ENCODE assay signal across 10 cellular contexts in genomic region chr18:22466608-22467390, GRCh38. TPM values are rescaled to one million over a fixed set of nuclear protein-coding genes. Genes with fewer than 3 reads are reported as not detected.
DNase-seq lines count a peak whose midpoint lies in the region; ATAC-seq and TF ChIP-seq lines count a peak whose summit lies in the region.
"Had no signal": no experiment of that assay in that cellular context is flagged by ENCODE, and none has a peak within 500 bp of the region (broad histone marks: within the 10 kb centered on the region; RNA-seq: fewer than 3 reads in every experiment).

No MANE protein-coding gene starts in this region.

- H3K9me3 ChIP-seq in adrenal gland (replicated peaks in 1 of 3), result no peaks in the 10 kb centered on the region
- no peaks in the 10 kb centered on the region for H3K9me3 ChIP-seq in heart left ventricle
- H3K9me3 ChIP-seq in skeletal muscle satellite cell (replicated peaks; ENCODE audit: low read length), result no peaks in the 10 kb centered on the region

- intact Hi-C loops in adrenal gland (cut with DNase I) (no loop called here), heart left ventricle (cut with DNase I) (loop anchor here in 7 of 10 donors (2.0 to 10.0 kb wide), 8 partner anchors 91 to 472 kb away; partner anchors contain the start of gene GATA6 (in 2 of the 7))

- peak; percentile 46 to 82 (median 53) for ATAC-seq in heart left ventricle
- ATAC-seq in HG03095 (IDR thresholded peaks at IDR 0.05; ENCODE audit: unreplicated experiment), result no peak
- ATAC-seq in HG02840 (IDR thresholded peaks at IDR 0.05; ENCODE audit: low FRiP score, unreplicated experiment), result no peak

- no peak overlapping the region for H3K9ac ChIP-seq in skeletal muscle satellite cell (ENCODE audit: low read depth, low read length)

- TF ChIP-seq POLR2A in adrenal gland (IDR thresholded peaks at IDR 0.05) (no peak), heart left ventricle (IDR thresholded peaks at IDR 0.05) (no peak)

- H3K36me3 ChIP-seq in adrenal gland (replicated peaks in 1 of 2) (no peaks in the 10 kb centered on the region), heart left ventricle (no peaks in the 10 kb centered on the region), skeletal muscle satellite cell (ENCODE audit: insufficient read depth, low read length) (no peaks in the 10 kb centered on the region)

- H3K27ac ChIP-seq in adrenal gland, result peak overlapping the region in 3 of 5 donors; percentile 40 to 84 (median 73)
- H3K27ac ChIP-seq in heart left ventricle, result peak overlapping the region; percentile 65 to 96 (median 86)

- H3K4me1 ChIP-seq in adrenal gland (replicated peaks in 1 of 2), result peaks cover 25 to 33% of the 10 kb centered on the region in 2 donors
- peaks cover 0 to 56% (median 42%) of the 10 kb centered on the region in 12 donors for H3K4me1 ChIP-seq in heart left ventricle
- peaks cover 19% of the 10 kb centered on the region for H3K4me1 ChIP-seq in skeletal muscle satellite cell (ENCODE audit: control insufficient read depth, insufficient read depth, low read length)

- TF ChIP-seq CTCF in adrenal gland (IDR thresholded peaks at IDR 0.05) (no peak), heart left ventricle (IDR thresholded peaks at IDR 0.05) (no peak)

- WGBS in adrenal gland, 4 donors, result 63 to 65% (median 64%) methylated on average over 3 of the region's 3 CpGs
- WGBS in heart left ventricle, 4 donors, result 46 to 57% (median 52%) methylated on average over 3 of the region's 3 CpGs

- H3K4me3 ChIP-seq in adrenal gland (no peak overlapping the region), heart left ventricle (peak overlapping the region in 1 of 12 donors; percentile 1), skeletal muscle satellite cell (ENCODE audit: low read length) (no peak overlapping the region)

- peak overlapping the region; percentile 14 for H3K4me2 ChIP-seq in skeletal muscle satellite cell (ENCODE audit: low read length)

- H3K27me3 ChIP-seq in adrenal gland (no peaks in the 10 kb centered on the region), heart left ventricle (no peaks in the 10 kb centered on the region), skeletal muscle satellite cell (ENCODE audit: control insufficient read depth, insufficient read depth, low read length) (no peaks in the 10 kb centered on the region)

- DNase-seq in GM04503 (ENCODE audit: low read depth) (peak; percentile 71), adrenal gland (peak in 2 of 7 donors; percentile 27 to 31), heart left ventricle (peak in 3 of 5 donors; percentile 38 to 77 (median 58)), RPMI8226 (no peak), inferior parietal cortex (ENCODE audit: extremely low spot score) (no peak)
- DNase-seq: activated gamma-delta T cell; stimulated activated CD4-positive, alpha-beta T cell treated with anti-CD3 and anti-CD28 coated beads, Interleukin-15, amount 100 ng/mL, for 24 hours had no signal

RNA-seq across cellular contexts. Expression of gene CTAGE1, which starts 49.1 kb away (rescaled TPM):
- under 1 TPM in 2 of 8 donors, not detected in 6; 0.04 to 0.14 TPM for total RNA-seq in adrenal gland
- not detected for polyA plus RNA-seq in adrenal gland
- total RNA-seq in heart left ventricle, result not detected
- under 1 TPM in 1 of 2 donors, not detected in 1; 0.03 TPM for polyA plus RNA-seq in heart left ventricle
- total RNA-seq in skeletal muscle satellite cell (2012; rRNA removed), result not detected in 2 replicates

Comparison
In these comparisons a context has a peak if more than half of its experiments do, and no peak if none do; other contexts are left out.
1. DNase-seq: peak in GM04503 (single experiment) and heart left ventricle (3 of 5); none in RPMI8226 (single experiment) and inferior parietal cortex (single experiment).
2. ATAC-seq: peak in heart left ventricle (4 of 4); none in HG03095 (single experiment) and HG02840 (single experiment).
3. intact Hi-C loops: an anchor here in heart left ventricle (2.0 to 10.0 kb wide); none called in adrenal gland.